ENCODE assay signal across 15 cellular contexts in the genomic region with DNA sequence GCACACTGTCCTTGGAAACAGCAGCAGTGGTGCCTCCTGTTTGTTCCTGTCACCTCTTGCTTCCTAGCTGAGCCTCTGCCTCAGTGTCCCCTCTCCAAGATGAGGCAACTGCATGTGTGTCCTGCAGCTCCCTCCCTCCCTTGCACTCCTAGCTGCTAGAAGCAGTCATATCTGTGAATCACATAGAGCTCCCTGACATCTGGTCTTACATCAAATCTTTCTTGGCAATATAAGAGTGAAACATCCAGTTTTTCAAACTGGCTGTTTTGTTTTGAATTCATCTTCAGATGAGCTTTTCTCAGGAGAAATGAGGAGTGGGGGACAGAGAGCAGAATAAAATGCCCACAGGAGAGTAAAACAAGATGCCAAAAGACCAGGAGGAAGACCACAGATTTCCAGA.
A peak's percentile ranks its signal among the peaks of the same experiment; 100 is the strongest.
DNase-seq lines count a peak whose midpoint lies in the region; ATAC-seq and TF ChIP-seq lines count a peak whose summit lies in the region.
"Had no signal": no experiment of that assay in that cellular context is flagged by ENCODE, and none has a peak within 500 bp of the region (broad histone marks: within the 10 kb centered on the region; RNA-seq: fewer than 3 reads in every experiment).

No MANE protein-coding gene starts in this region.

- H3K36me3 ChIP-seq in GM23248 (ENCODE audit: low read depth) = no peaks in the 10 kb centered on the region
- H3K36me3 ChIP-seq in SK-N-SH (replicated peaks in 1 of 2; ENCODE audit: control insufficient read depth in 1 of 2, insufficient read depth in 2 of 2, low read length in 1 of 2) = no peaks in the 10 kb centered on the region
- H3K36me3 ChIP-seq in suprapubic skin = no peaks in the 10 kb centered on the region
- H3K36me3 ChIP-seq in adrenal gland (replicated peaks in 1 of 2) = no peaks in the 10 kb centered on the region
- H3K36me3 ChIP-seq: left lung, MG63 had no signal

- peak; percentile 83 for DNase-seq in GM23248
- DNase-seq in SK-N-SH = no peak
- DNase-seq in fibroblast of mammary gland (ENCODE audit: low read depth) = peak; percentile 82
- DNase-seq in suprapubic skin (ENCODE audit: low spot score in 2 of 2) = no peak
- no peak for DNase-seq in adrenal gland
- DNase-seq: CD4-positive, CD25-positive, alpha-beta regulatory T cell; DND-41; H7; left lung; MG63; NCI-H1930; NCI-H524 treated with DMSO at 0.1 percent for 48 hours had no signal

- TF ChIP-seq POLR2A in suprapubic skin (IDR thresholded peaks at IDR 0.05) (no peak), adrenal gland (IDR thresholded peaks at IDR 0.05) (no peak)

- H4K20me1 ChIP-seq in GM23248 (ENCODE audit: insufficient read depth) (no peaks in the 10 kb centered on the region), SK-N-SH (ENCODE audit: insufficient read depth) (no peaks in the 10 kb centered on the region)

- H3K9ac ChIP-seq in GM23248 = 0 out of 2 replicates have a peak overlapping the region, but pooled peaks have one; percentile 31
- peak overlapping the region; percentile 55 for H3K9ac ChIP-seq in SK-N-SH

- TF ChIP-seq CTCF in SK-N-SH (IDR thresholded peaks at IDR 0.05) = no peak
- TF ChIP-seq CTCF in fibroblast of mammary gland (conservative IDR thresholded peaks at IDR 0.05; ENCODE audit: control insufficient read depth, insufficient read depth, low read depth, low read length) = no peak
- no peak for TF ChIP-seq CTCF in suprapubic skin (IDR thresholded peaks at IDR 0.05)
- TF ChIP-seq CTCF in adrenal gland (IDR thresholded peaks at IDR 0.05) = no peak

- H3K4me1 ChIP-seq in GM23248 (ENCODE audit: insufficient read depth) (peaks cover 31% of the 10 kb centered on the region), SK-N-SH (ENCODE audit: control insufficient read depth in 1 of 2, insufficient read depth in 2 of 2, low read depth in 1 of 2, low read length in 1 of 2) (peaks cover 2 to 28% of the 10 kb centered on the region in 2 experiments; a peak in 3 of 4 replicates), suprapubic skin (peaks cover 27% of the 10 kb centered on the region), adrenal gland (replicated peaks in 1 of 2) (no peaks in the 10 kb centered on the region)
- H3K4me1 ChIP-seq: left lung had no signal

- no peak for TF ChIP-seq RAD21 in SK-N-SH (IDR thresholded peaks at IDR 0.05; ENCODE audit: low read length)

- TF ChIP-seq EP300 in SK-N-SH (IDR thresholded peaks at IDR 0.05; ENCODE audit: borderline replicate concordance in 1 of 2, low read depth in 1 of 2, low read length in 1 of 2) (no peak; a peak in 1 of 4 replicates), suprapubic skin (IDR thresholded peaks at IDR 0.05) (no peak)

- ATAC-seq in GM18858 (IDR thresholded peaks at IDR 0.05; ENCODE audit: unreplicated experiment) (no peak), HG03460 (IDR thresholded peaks at IDR 0.05; ENCODE audit: unreplicated experiment) (no peak)
- ATAC-seq: left lung had no signal

- H3F3A ChIP-seq in GM23248 (ENCODE audit: insufficient read depth) (peaks cover 26% of the 10 kb centered on the region), SK-N-SH (replicated peaks; ENCODE audit: insufficient read depth) (peaks cover 43% of the 10 kb centered on the region)

- H3K9me3 ChIP-seq in GM23248 (ENCODE audit: low read depth) = no peaks in the 10 kb centered on the region
- no peaks in the 10 kb centered on the region for H3K9me3 ChIP-seq in SK-N-SH
- H3K9me3 ChIP-seq in suprapubic skin = no peaks in the 10 kb centered on the region
- no peaks in the 10 kb centered on the region for H3K9me3 ChIP-seq in adrenal gland (replicated peaks in 1 of 3)
- H3K9me3 ChIP-seq: left lung, MG63 had no signal

- H3K9me2 ChIP-seq in GM23248 (ENCODE audit: insufficient read depth) (no peaks in the 10 kb centered on the region), SK-N-SH (no peaks in the 10 kb centered on the region)

- intact Hi-C loops in adrenal gland (cut with DNase I) = no loop called here

- peak overlapping the region; percentile 26 for H3K4me2 ChIP-seq in GM23248 (ENCODE audit: unreplicated experiment)
- peak overlapping the region; percentile 51 for H3K4me2 ChIP-seq in SK-N-SH

- POLR2A ChIA-PET in SK-N-SH (lab: Yijun Ruan, JAX) = no interaction called here

- in situ Hi-C loops in GM23248 (cut with MboI) = no loop called here

- H3K27me3 ChIP-seq in GM23248 (replicated peaks; ENCODE audit: insufficient read depth) (no peaks in the 10 kb centered on the region), SK-N-SH (ENCODE audit: insufficient read depth) (no peaks in the 10 kb centered on the region), suprapubic skin (no peaks in the 10 kb centered on the region), adrenal gland (no peaks in the 10 kb centered on the region)
- H3K27me3 ChIP-seq: left lung, MG63 had no signal

- no peaks in the 10 kb centered on the region for H3K79me2 ChIP-seq in GM23248 (ENCODE audit: insufficient read depth)
- H3K79me2 ChIP-seq in SK-N-SH (ENCODE audit: insufficient read depth) = no peaks in the 10 kb centered on the region

- H2AFZ ChIP-seq in GM23248 (0 out of 2 replicates have a peak overlapping the region, but pooled peaks have one; percentile 2), SK-N-SH (ENCODE audit: low read depth) (no peak overlapping the region)

- H3K27ac ChIP-seq in GM23248 (peak overlapping the region; percentile 54), SK-N-SH (ENCODE audit: low read depth in 2 of 2, low read length in 1 of 2) (peak overlapping the region; percentile 31 to 93; a peak in 3 of 4 replicates), suprapubic skin (peak overlapping the region; percentile 53), adrenal gland (no peak overlapping the region)
- H3K27ac ChIP-seq: coronary artery, left lung had no signal

- H3K4me3 ChIP-seq in GM23248 (no peak overlapping the region), SK-N-SH (ENCODE audit: low read depth in 2 of 2, low read length in 1 of 2) (no peak overlapping the region), fibroblast of mammary gland (ENCODE audit: control insufficient read depth, low read depth, low read length) (no peak overlapping the region), suprapubic skin (no peak overlapping the region), adrenal gland (no peak overlapping the region)
- H3K4me3 ChIP-seq: coronary artery, left lung, MG63 had no signal

- CTCF ChIA-PET in SK-N-SH (lab: Yijun Ruan, JAX) = interaction anchor here (0.7 to 1.0 kb wide), 2 partner anchors 134 to 151 kb away, joined by 3 read pairs; no protein-coding TSS in a partner anchor

TF ChIP-seq in SK-N-SH, 30 proteins besides CTCF, POLR2A, EP300 and RAD21:
- TF ChIP-seq RFX5 (IDR thresholded peaks at IDR 0.05; ENCODE audit: low read length) (no peak), MAX (IDR thresholded peaks at IDR 0.05; ENCODE audit: low read depth) (peak; percentile 43; the same call in 1 of the 2 replicates), TCF12 (IDR thresholded peaks at IDR 0.05) (peak; percentile 84), FOXM1 (IDR thresholded peaks at IDR 0.05; ENCODE audit: low read depth) (peak; percentile 89), FOSL2 (IDR thresholded peaks at IDR 0.05; ENCODE audit: borderline replicate concordance, low read depth) (peak; percentile 42; the same call in 1 of the 2 replicates), RXRA (IDR thresholded peaks at IDR 0.05; ENCODE audit: borderline replicate concordance, low read depth) (no peak), NFIC (IDR thresholded peaks at IDR 0.05; ENCODE audit: borderline replicate concordance) (peak; percentile 39; the same call in 1 of the 2 replicates), JUND (IDR thresholded peaks at IDR 0.05) (0 out of 2 replicates have a peak, but pooled peaks have one; percentile 19), TEAD4 (IDR thresholded peaks at IDR 0.05; ENCODE audit: borderline replicate concordance, insufficient read depth) (peak; percentile 31; the same call in 1 of the 2 replicates)
- TF ChIP-seq, protein P1, sequence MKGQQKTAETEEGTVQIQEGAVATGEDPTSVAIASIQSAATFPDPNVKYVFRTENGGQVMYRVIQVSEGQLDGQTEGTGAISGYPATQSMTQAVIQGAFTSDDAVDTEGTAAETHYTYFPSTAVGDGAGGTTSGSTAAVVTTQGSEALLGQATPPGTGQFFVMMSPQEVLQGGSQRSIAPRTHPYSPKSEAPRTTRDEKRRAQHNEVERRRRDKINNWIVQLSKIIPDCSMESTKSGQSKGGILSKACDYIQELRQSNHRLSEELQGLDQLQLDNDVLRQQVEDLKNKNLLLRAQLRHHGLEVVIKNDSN (IDR thresholded peaks at IDR 0.05; ENCODE audit: borderline replicate concordance, low read depth) = no peak
- TF ChIP-seq, protein P2, sequence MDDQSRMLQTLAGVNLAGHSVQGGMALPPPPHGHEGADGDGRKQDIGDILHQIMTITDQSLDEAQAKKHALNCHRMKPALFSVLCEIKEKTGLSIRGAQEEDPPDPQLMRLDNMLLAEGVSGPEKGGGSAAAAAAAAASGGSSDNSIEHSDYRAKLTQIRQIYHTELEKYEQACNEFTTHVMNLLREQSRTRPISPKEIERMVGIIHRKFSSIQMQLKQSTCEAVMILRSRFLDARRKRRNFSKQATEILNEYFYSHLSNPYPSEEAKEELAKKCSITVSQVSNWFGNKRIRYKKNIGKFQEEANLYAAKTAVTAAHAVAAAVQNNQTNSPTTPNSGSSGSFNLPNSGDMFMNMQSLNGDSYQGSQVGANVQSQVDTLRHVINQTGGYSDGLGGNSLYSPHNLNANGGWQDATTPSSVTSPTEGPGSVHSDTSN (IDR thresholded peaks at IDR 0.05) = peak; percentile 79
- TF ChIP-seq, protein P3, sequence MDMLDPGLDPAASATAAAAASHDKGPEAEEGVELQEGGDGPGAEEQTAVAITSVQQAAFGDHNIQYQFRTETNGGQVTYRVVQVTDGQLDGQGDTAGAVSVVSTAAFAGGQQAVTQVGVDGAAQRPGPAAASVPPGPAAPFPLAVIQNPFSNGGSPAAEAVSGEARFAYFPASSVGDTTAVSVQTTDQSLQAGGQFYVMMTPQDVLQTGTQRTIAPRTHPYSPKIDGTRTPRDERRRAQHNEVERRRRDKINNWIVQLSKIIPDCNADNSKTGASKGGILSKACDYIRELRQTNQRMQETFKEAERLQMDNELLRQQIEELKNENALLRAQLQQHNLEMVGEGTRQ (IDR thresholded peaks at IDR 0.05; ENCODE audit: borderline replicate concordance, low read depth, low read length) = no peak

Comparison
In these comparisons a context has a peak if more than half of its experiments do, and no peak if none do; other contexts are left out.
1. DNase-seq: peak in GM23248 (single experiment) and fibroblast of mammary gland (single experiment); none in SK-N-SH (single experiment), suprapubic skin (0 of 2) and adrenal gland (0 of 7).
2. H3K27ac ChIP-seq: peak in GM23248 (single experiment), SK-N-SH (2 of 2) and suprapubic skin (single experiment); none in adrenal gland (0 of 5).